25 cellular contexts compared by ENCODE assay signal in genomic region chr18:50458796-50459195, GRCh38.
"Had no signal": no experiment of that assay in that cellular context is flagged by ENCODE, and none has a peak within 500 bp of the region (broad histone marks: within the 10 kb centered on the region; RNA-seq: fewer than 3 reads in every experiment).

No MANE protein-coding gene starts in this region.

- H3K4me3 ChIP-seq: esophagus muscularis mucosa, gastroesophageal sphincter, lower lobe of right lung, ovary, right atrium auricular region, smooth muscle cell, testis, tibial nerve, upper lobe of right lung, vagina had no signal

- H3K27ac Mint-ChIP-seq: dendritic cell treated with granulocyte-macrophage colony-stimulating factor and Interleukin-4, amounts not matched to agents 40 ng/mL and 50 ng/mL, for 4 days; effector memory CD8-positive, alpha-beta T cell; memory B cell; mesothelial cell of epicardium; natural killer cell; stimulated activated naive B cell treated with anti-CD40 and anti-IgM and Interleukin-4, amounts not matched to agents 10 μg/mL and 1 μg/mL and 100 μg/mL, for 72 hours; stimulated activated naive CD8-positive, alpha-beta T cell treated with anti-CD3 and anti-CD28 coated beads, Interleukin-15, amount 100 ng/mL, for 72 hours had no signal

- H3K27me3 ChIP-seq: gastroesophageal sphincter, ovary, right atrium auricular region, testis, tibial nerve, upper lobe of right lung, vagina had no signal

- ATAC-seq: effector memory CD8-positive, alpha-beta T cell; gastroesophageal sphincter; left cardiac atrium; lower lobe of right lung; natural killer cell; stimulated activated naive B cell treated with anti-CD40 and anti-IgM and Interleukin-4, amounts not matched to agents 10 μg/mL and 1 μg/mL and 100 μg/mL, for 72 hours; stimulated activated naive CD8-positive, alpha-beta T cell treated with anti-CD3 and anti-CD28 coated beads, Interleukin-15, amount 100 ng/mL, for 72 hours; upper lobe of right lung had no signal

- H3K9me3 ChIP-seq: esophagus muscularis mucosa, gastroesophageal sphincter, lower lobe of right lung, ovary, right atrium auricular region, testis, tibial nerve, upper lobe of right lung, vagina had no signal

- H3K4me1 Mint-ChIP-seq: memory B cell; natural killer cell; stimulated activated naive CD8-positive, alpha-beta T cell treated with anti-CD3 and anti-CD28 coated beads, Interleukin-15, amount 100 ng/mL, for 72 hours had no signal

- FAIRE-seq: colon, kidney had no signal

- H3K9me3 Mint-ChIP-seq: dendritic cell treated with granulocyte-macrophage colony-stimulating factor and Interleukin-4, amounts not matched to agents 40 ng/mL and 50 ng/mL, for 4 days; effector memory CD8-positive, alpha-beta T cell; memory B cell; mesothelial cell of epicardium; natural killer cell; neural crest cell had no signal

- H3K27me3 Mint-ChIP-seq: dendritic cell treated with granulocyte-macrophage colony-stimulating factor and Interleukin-4, amounts not matched to agents 40 ng/mL and 50 ng/mL, for 4 days had no signal

- H3K4me3 Mint-ChIP-seq: dendritic cell treated with granulocyte-macrophage colony-stimulating factor and Interleukin-4, amounts not matched to agents 40 ng/mL and 50 ng/mL, for 4 days; effector memory CD8-positive, alpha-beta T cell; memory B cell; mesothelial cell of epicardium; natural killer cell; neural crest cell; stimulated activated naive B cell treated with anti-CD40 and anti-IgM and Interleukin-4, amounts not matched to agents 10 μg/mL and 1 μg/mL and 100 μg/mL, for 72 hours; stimulated activated naive CD8-positive, alpha-beta T cell treated with anti-CD3 and anti-CD28 coated beads, Interleukin-15, amount 100 ng/mL, for 72 hours had no signal

- H3K27ac ChIP-seq: epithelial cell of prostate, esophagus muscularis mucosa, gastroesophageal sphincter, lower lobe of right lung, ovary, right atrium auricular region, testis, tibial nerve, upper lobe of right lung, vagina had no signal

- H3K36me3 Mint-ChIP-seq: memory B cell; mesothelial cell of epicardium; natural killer cell; stimulated activated naive B cell treated with anti-CD40 and anti-IgM and Interleukin-4, amounts not matched to agents 10 μg/mL and 1 μg/mL and 100 μg/mL, for 72 hours had no signal

- DNase-seq: effector memory CD8-positive, alpha-beta T cell; glutamatergic neuron; kidney; left cardiac atrium; lower lobe of right lung; natural killer cell; nucleus accumbens; ovary; stimulated activated CD4-positive, alpha-beta T cell treated with anti-CD3 and anti-CD28 coated beads, Interleukin-4, amount 100 ng/mL, for 1 hour; stimulated activated naive B cell treated with anti-CD40 and anti-IgM and Interleukin-4, amounts not matched to agents 10 μg/mL and 1 μg/mL and 100 μg/mL, for 72 hours; stimulated activated naive CD8-positive, alpha-beta T cell treated with anti-CD3 and anti-CD28 coated beads, Interleukin-15, amount 100 ng/mL, for 72 hours; testis; upper lobe of right lung had no signal

- H3K4me1 ChIP-seq: esophagus muscularis mucosa, gastroesophageal sphincter, lower lobe of right lung, right atrium auricular region, testis, tibial nerve, upper lobe of right lung, vagina had no signal

- H3K36me3 ChIP-seq: esophagus muscularis mucosa, gastroesophageal sphincter, lower lobe of right lung, ovary, right atrium auricular region, tibial nerve, upper lobe of right lung, vagina had no signal
